ENCODE assay signal across 22 cellular contexts in genomic region chr12:129964300-129964699, GRCh38.
"Had no signal": no experiment of that assay in that cellular context is flagged by ENCODE, and none has a peak within 500 bp of the region (broad histone marks: within the 10 kb centered on the region; RNA-seq: fewer than 3 reads in every experiment).

No MANE protein-coding gene starts in this region.

- H3K4me2 ChIP-seq: SK-N-SH had no signal

- H3K4me3 Mint-ChIP-seq: T-cell; T-helper 1 cell treated with Interleukin-12 subunit alpha and Interleukin-12 subunit beta and Interleukin-4 antibody, amounts not matched to agents 30 μg/mL and 1 μg/mL, for 36 hours had no signal

- H3K9ac ChIP-seq: SK-N-SH had no signal

- H3K4me3 ChIP-seq: MG63 had no signal

- H3K4me1 Mint-ChIP-seq: T-cell had no signal

- DNase-seq: Karpas-422, KG1, MG63, NCI-H1092, NCI-H1105 treated with DMSO at 0.1 percent for 48 hours, NCI-H1417 treated with DMSO at 0.1 percent for 48 hours, NCI-H1694 treated with DMSO at 0.1 percent for 48 hours, NCI-H1930, NCI-H2081, NCI-H2107, NCI-H226, NCI-H446, NCI-H524, NCI-H69, PC-3, SHP77, SK-N-SH, SW 1271, T-cell had no signal

- H3K27ac Mint-ChIP-seq: T-cell; T-helper 1 cell treated with Interleukin-12 subunit alpha and Interleukin-12 subunit beta and Interleukin-4 antibody, amounts not matched to agents 30 μg/mL and 1 μg/mL, for 36 hours had no signal

- H3K9me3 ChIP-seq: SK-N-SH had no signal

- H3K36me3 ChIP-seq: MG63 had no signal

- H3K27ac ChIP-seq: RWPE1 had no signal

- ATAC-seq: Panc1, PC-3, T-cell had no signal

- H3K36me3 Mint-ChIP-seq: T-cell had no signal
